ENCODE assay signal across 8 cellular contexts in genomic region chr11:82996966-82997606, GRCh38.
A peak's percentile ranks its signal among the peaks of the same experiment; 100 is the strongest.
DNase-seq lines count a peak whose midpoint lies in the region; ATAC-seq and TF ChIP-seq lines count a peak whose summit lies in the region.

No MANE protein-coding gene starts in this region.

- H3K4me1 Mint-ChIP-seq in type B pancreatic cell (ENCODE audit: unreplicated experiment): peaks cover 41% of the 10 kb centered on the region

- peak overlapping the region in 3 of 5 donors; percentile 38 to 79 (median 61) for H3K27ac ChIP-seq in adrenal gland
- H3K27ac ChIP-seq in aorta (ENCODE audit: low read depth in 1 of 2, low read length in 2 of 2): no peak overlapping the region

- WGBS in adrenal gland, 4 donors: 69 to 77% (median 70%) methylated on average over 14 of the region's 14 CpGs
- WGBS in aorta, 2 donors: 73 to 75% methylated on average over 14 of the region's 14 CpGs

- H3K36me3 Mint-ChIP-seq in type B pancreatic cell: peaks cover 3% of the 10 kb centered on the region

- H3K27me3 ChIP-seq in adrenal gland (no peaks in the 10 kb centered on the region), aorta (ENCODE audit: control insufficient read depth in 1 of 2, insufficient read depth in 2 of 2, low read length in 1 of 2) (no peaks in the 10 kb centered on the region)

- H3K9me3 ChIP-seq in adrenal gland (replicated peaks in 1 of 3) (no peaks in the 10 kb centered on the region), aorta (ENCODE audit: control insufficient read depth, low read length) (no peaks in the 10 kb centered on the region)

- peak overlapping the region; percentile 86 for H3K27ac Mint-ChIP-seq in type B pancreatic cell

- H3K4me1 ChIP-seq in adrenal gland (replicated peaks in 1 of 2) (peaks cover 39 to 68% of the 10 kb centered on the region in 2 donors), aorta (ENCODE audit: control insufficient read depth in 1 of 2, insufficient read depth in 2 of 2, low read length in 2 of 2) (no peaks in the 10 kb centered on the region)

- H3K4me3 ChIP-seq in adrenal gland: no peak overlapping the region
- no peak overlapping the region for H3K4me3 ChIP-seq in aorta (ENCODE audit: low read length in 2 of 2)

- H3K27me3 Mint-ChIP-seq in type B pancreatic cell: no peaks in the 10 kb centered on the region

- DNase-seq in adrenal gland: peak in 1 of 7 donors; percentile 40
- no peak for DNase-seq in type B pancreatic cell (ENCODE audit: extremely low spot score, unreplicated experiment)
- DNase-seq in aorta: no peak
- DNase-seq in DMS 273 treated with DMSO at 0.1 percent for 48 hours (lab: John Stamatoyannopoulos, UW): no peak
- DNase-seq in ecto neural progenitor cell (ENCODE audit: low spot score): no peak

- intact Hi-C loops in adrenal gland (cut with DNase I) (loop anchor here in 1 of 2 donors (10.0 kb wide), 1 partner anchor 48 kb away; no protein-coding TSS in a partner anchor), aorta (cut with DNase I) (no loop called here)

- no peaks in the 10 kb centered on the region for H3K9me3 Mint-ChIP-seq in type B pancreatic cell

- peak overlapping the region; percentile 40 for H3K4me3 Mint-ChIP-seq in type B pancreatic cell

- TF ChIP-seq CTCF in adrenal gland (IDR thresholded peaks at IDR 0.05) (no peak), type B pancreatic cell (conservative IDR thresholded peaks at IDR 0.05) (no peak)

- H3K36me3 ChIP-seq in adrenal gland (replicated peaks in 1 of 2): no peaks in the 10 kb centered on the region
- H3K36me3 ChIP-seq in aorta (ENCODE audit: control insufficient read depth in 1 of 2, insufficient read depth in 2 of 2, low read length in 1 of 2): peaks cover 0 to 2% of the 10 kb centered on the region in 2 donors

- no peak for TF ChIP-seq POLR2A in adrenal gland (IDR thresholded peaks at IDR 0.05)

- ATAC-seq in GM18498 (IDR thresholded peaks at IDR 0.05; ENCODE audit: unreplicated experiment): peak; percentile 91
- ATAC-seq in GM21360 (IDR thresholded peaks at IDR 0.05; ENCODE audit: unreplicated experiment): peak; percentile 88
- ATAC-seq in HG03520 (IDR thresholded peaks at IDR 0.05; ENCODE audit: unreplicated experiment): peak; percentile 96
- ATAC-seq in aorta (ENCODE audit: low FRiP score): no peak

Comparison
In these comparisons a context has a peak if more than half of its experiments do, and no peak if none do; other contexts are left out.
1. H3K27ac ChIP-seq: peak in adrenal gland (3 of 5); none in aorta (0 of 2).